In the genomic region with DNA sequence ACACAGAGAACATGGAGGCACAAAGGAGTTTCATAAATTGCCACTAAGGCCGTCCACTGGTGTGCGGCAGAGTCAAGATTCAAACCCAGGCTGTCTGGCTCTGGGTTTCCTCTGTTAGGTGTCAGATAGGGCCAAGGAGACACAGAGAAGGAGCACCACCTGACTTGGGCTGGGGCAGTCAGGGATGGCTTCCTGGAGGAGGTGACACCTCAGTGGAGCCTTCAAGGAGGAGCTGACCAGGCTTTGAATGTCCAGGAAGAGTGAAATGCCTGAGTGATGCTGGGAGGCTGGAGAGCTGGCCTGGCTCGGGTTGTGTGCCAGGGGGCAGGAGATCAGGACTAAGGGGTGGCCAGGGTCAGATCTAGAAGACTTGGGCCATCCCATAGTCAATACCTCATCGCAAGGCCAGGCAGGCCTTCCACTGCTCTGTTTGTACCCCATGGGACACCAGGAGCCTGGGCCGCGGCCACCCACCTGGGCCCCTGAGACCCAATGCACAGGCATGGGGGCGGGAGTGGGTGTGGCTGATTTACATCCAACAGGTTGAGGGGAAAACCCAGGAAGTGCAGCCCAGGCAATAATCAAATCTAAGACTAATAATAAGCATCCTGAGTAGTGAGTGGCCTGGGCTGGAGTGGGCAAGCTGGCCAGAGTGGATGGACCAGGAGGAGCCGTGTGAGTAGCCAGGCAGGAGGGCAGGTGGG, we compare ENCODE assay signal across 21 cellular contexts.
"Had no signal": no experiment of that assay in that cellular context is flagged by ENCODE, and none has a peak within 500 bp of the region (broad histone marks: within the 10 kb centered on the region; RNA-seq: fewer than 3 reads in every experiment).

No MANE protein-coding gene starts in this region.

- H3K36me3 ChIP-seq: heart left ventricle, tibial nerve had no signal

- H3K27ac Mint-ChIP-seq: activated CD8-positive, alpha-beta T cell treated with anti-CD3 and anti-CD28 coated beads for 36 hours; activated naive CD8-positive, alpha-beta T cell; natural killer cell; stimulated activated effector memory CD8-positive, alpha-beta T cell treated with anti-CD3 and anti-CD28 coated beads, Interleukin-12 subunit alpha, Interleukin-12 subunit beta, amount 100 ng/mL, for 72 hours had no signal

- H3K9me3 Mint-ChIP-seq: activated CD8-positive, alpha-beta T cell treated with anti-CD3 and anti-CD28 coated beads for 36 hours; natural killer cell; stimulated activated effector memory CD8-positive, alpha-beta T cell treated with anti-CD3 and anti-CD28 coated beads, Interleukin-12 subunit alpha, Interleukin-12 subunit beta, amount 100 ng/mL, for 72 hours had no signal

- H3K36me3 Mint-ChIP-seq: activated naive CD8-positive, alpha-beta T cell; natural killer cell; stimulated activated effector memory CD8-positive, alpha-beta T cell treated with anti-CD3 and anti-CD28 coated beads, Interleukin-12 subunit alpha, Interleukin-12 subunit beta, amount 100 ng/mL, for 72 hours had no signal

- H3K9me3 ChIP-seq: heart left ventricle, tibial nerve had no signal

- FAIRE-seq: endothelial cell of umbilical vein, islet of Langerhans had no signal

- ATAC-seq: activated CD8-positive, alpha-beta T cell treated with anti-CD3 and anti-CD28 coated beads for 36 hours; heart left ventricle; natural killer cell; stimulated activated effector memory CD8-positive, alpha-beta T cell treated with anti-CD3 and anti-CD28 coated beads, Interleukin-12 subunit alpha, Interleukin-12 subunit beta, amount 100 ng/mL, for 72 hours had no signal

- H3K4me1 Mint-ChIP-seq: natural killer cell; stimulated activated effector memory CD8-positive, alpha-beta T cell treated with anti-CD3 and anti-CD28 coated beads, Interleukin-12 subunit alpha, Interleukin-12 subunit beta, amount 100 ng/mL, for 72 hours had no signal

- DNase-seq: activated CD4-positive, alpha-beta T cell treated with anti-CD3 and anti-CD28 coated beads for 48 hours; activated CD8-positive, alpha-beta memory T cell treated with anti-CD3 and anti-CD28 coated beads, Interleukin-2, amount 50 U/mL, for 4 hours; activated CD8-positive, alpha-beta T cell treated with anti-CD3 and anti-CD28 coated beads for 36 hours; activated effector memory CD4-positive, alpha-beta T cell treated with anti-CD3 and anti-CD28 coated beads, Interleukin-2, amount 50 U/mL, for 16 hours; activated T-cell treated with anti-CD3 and anti-CD28 coated beads, Interleukin-2, amount 50 U/mL, for 48 hours; amniotic stem cell; caudate nucleus; effector CD8-positive, alpha-beta T cell; foreskin fibroblast; heart left ventricle; mammary epithelial cell; natural killer cell; retina; substantia nigra; T-helper 2 cell had no signal

- H3K27ac ChIP-seq: coronary artery, heart left ventricle, tibial nerve had no signal

- H3K27me3 ChIP-seq: heart left ventricle, tibial nerve had no signal

- H3K4me1 ChIP-seq: tibial nerve had no signal

- H3K4me3 Mint-ChIP-seq: activated CD8-positive, alpha-beta T cell treated with anti-CD3 and anti-CD28 coated beads for 36 hours; activated naive CD8-positive, alpha-beta T cell; natural killer cell; stimulated activated effector memory CD8-positive, alpha-beta T cell treated with anti-CD3 and anti-CD28 coated beads, Interleukin-12 subunit alpha, Interleukin-12 subunit beta, amount 100 ng/mL, for 72 hours had no signal

- H3K4me3 ChIP-seq: coronary artery, heart left ventricle, tibial nerve had no signal
